11 cellular contexts compared by ENCODE assay signal in genomic region chr1:222028151-222028550, GRCh38.
"Had no signal": no experiment of that assay in that cellular context is flagged by ENCODE, and none has a peak within 500 bp of the region (broad histone marks: within the 10 kb centered on the region; RNA-seq: fewer than 3 reads in every experiment).

No MANE protein-coding gene starts in this region.

- DNase-seq: activated CD4-positive, CD25-positive, alpha-beta regulatory T cell treated with anti-CD3 and anti-CD28 coated beads, Interleukin-2, amount 50 U/mL, for 72 hours; activated naive CD8-positive, alpha-beta T cell treated with anti-CD3 and anti-CD28 coated beads, Interleukin-2, amount 10 ng/mL, durations not matched to agents 7 days and 5 days; central memory CD4-positive, alpha-beta T cell; esophagus squamous epithelium; glutamatergic neuron; kidney glomerular epithelial cell; left ventricle myocardium superior; stimulated activated CD4-positive, alpha-beta T cell treated with anti-CD3 and anti-CD28 coated beads, Interleukin-12 subunit alpha, Interleukin-12 subunit beta, amount 100 ng/mL, for 4 hours had no signal

- H3K27me3 ChIP-seq: esophagus squamous epithelium had no signal

- H3K4me3 ChIP-seq: coronary artery, esophagus squamous epithelium had no signal

- H3K27ac ChIP-seq: coronary artery, esophagus squamous epithelium had no signal

- H3K4me1 ChIP-seq: esophagus squamous epithelium had no signal

- H3K36me3 ChIP-seq: esophagus squamous epithelium had no signal

- ATAC-seq: left ventricle myocardium superior; natural killer cell treated with Interleukin-12 subunit alpha and Interleukin-12 subunit beta and Interleukin-15 and Interleukin-18, amount 100 ng/mL, for 72 hours; stimulated activated effector memory CD8-positive, alpha-beta T cell treated with anti-CD3 and anti-CD28 coated beads, Interleukin-12 subunit alpha, Interleukin-12 subunit beta, amount 100 ng/mL, for 72 hours had no signal

- H3K9me3 ChIP-seq: esophagus squamous epithelium had no signal
